Comparison of ENCODE assay signal across 8 cellular contexts in the genomic region with DNA sequence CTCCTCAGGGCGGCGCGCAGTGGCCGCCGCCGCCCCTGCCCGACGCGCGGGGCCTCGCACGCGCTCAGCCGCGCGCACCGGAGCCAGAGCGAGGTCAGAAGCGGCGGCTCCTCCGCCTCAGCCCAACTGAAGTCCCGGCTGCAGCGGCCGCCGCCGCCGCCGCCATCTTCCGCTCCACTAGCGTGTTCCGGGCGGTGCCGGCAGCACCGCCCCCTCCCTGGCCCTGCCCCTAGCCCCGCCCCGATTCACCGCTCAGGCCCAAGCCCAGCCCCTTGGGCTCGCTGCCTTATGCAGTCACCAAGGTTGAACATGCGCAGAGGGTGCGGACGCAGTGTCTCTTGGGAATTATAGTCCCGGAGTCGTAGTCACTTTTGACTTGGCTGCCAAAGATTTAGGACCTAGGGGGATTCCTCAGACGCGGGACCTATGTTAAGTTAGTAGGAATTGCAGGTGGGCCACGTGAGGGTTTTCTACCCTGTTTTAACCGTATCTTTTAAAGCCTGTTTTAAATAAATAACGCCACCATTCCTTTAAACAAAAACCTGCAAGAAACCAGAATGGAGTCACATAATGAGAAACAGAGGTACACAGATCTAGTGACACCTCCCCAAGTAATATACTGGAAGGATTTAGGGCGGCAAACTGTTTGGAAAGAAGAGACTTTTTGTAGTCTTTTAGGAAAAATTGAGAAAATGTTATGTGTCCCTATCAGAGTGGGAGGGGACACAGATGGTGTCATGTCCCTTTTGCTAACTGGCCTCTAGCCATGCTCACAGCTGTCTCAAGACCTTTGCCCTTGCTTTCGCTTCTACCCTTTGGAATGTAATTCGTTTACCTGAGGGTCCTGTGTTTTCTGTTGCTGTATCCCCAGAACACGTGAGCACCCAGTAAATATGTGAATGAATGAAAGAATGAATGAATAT.
DNase-seq lines count a peak whose midpoint lies in the region; ATAC-seq lines count a peak whose summit lies in the region.

A gene with protein sequence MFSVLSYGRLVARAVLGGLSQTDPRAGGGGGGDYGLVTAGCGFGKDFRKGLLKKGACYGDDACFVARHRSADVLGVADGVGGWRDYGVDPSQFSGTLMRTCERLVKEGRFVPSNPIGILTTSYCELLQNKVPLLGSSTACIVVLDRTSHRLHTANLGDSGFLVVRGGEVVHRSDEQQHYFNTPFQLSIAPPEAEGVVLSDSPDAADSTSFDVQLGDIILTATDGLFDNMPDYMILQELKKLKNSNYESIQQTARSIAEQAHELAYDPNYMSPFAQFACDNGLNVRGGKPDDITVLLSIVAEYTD (minus strand): TSS at position 182 of the 923 bp plus-strand sequence. CDS start 287 bp downstream, outside the sequence.

- H3K4me1 ChIP-seq in BLaER1 treated with 17β-estradiol and CSF1 and Interleukin-3, amounts not matched to agents 10 nM and 100 nM: peaks cover 49 to 80% (median 63%) of the 10 kb centered on the region in 10 experiments

- peak within 1 kb of the TSS; percentile 95 to 99 (median 98) for H3K9ac ChIP-seq in BLaER1 treated with 17β-estradiol and CSF1 and Interleukin-3, amounts not matched to agents 10 nM and 100 nM

- H4K20me1 ChIP-seq in BLaER1 treated with 17β-estradiol and CSF1 and Interleukin-3, amounts not matched to agents 10 nM and 100 nM: peaks cover 40 to 46% (median 44%) of the 10 kb centered on the region in 11 experiments

- DNase-seq in NCI-H748 (lab: John Stamatoyannopoulos, UW; ENCODE audit: unreplicated experiment): peak; percentile 95
- DNase-seq in activated CD4-positive, alpha-beta T cell treated with anti-CD3 and anti-CD28 coated beads, Interleukin-2, amount 50 U/mL, for 1 hour: peak; percentile 97
- peak; percentile 29 for DNase-seq in cortex of kidney (lab: John Stamatoyannopoulos, UW)
- DNase-seq in left kidney (ENCODE audit: low read depth, low spot score): peak; percentile 99
- DNase-seq in stimulated activated CD4-positive, alpha-beta T cell treated with anti-CD3 and anti-CD28 coated beads, Interleukin-1b, Interleukin-23, amount 100 ng/mL, for 48 hours: peak; percentile 97

- ATAC-seq in GM19351 (IDR thresholded peaks at IDR 0.05; ENCODE audit: unreplicated experiment): peak; percentile 83
- peak; percentile 83 for ATAC-seq in HG03521 (IDR thresholded peaks at IDR 0.05; ENCODE audit: unreplicated experiment)

- peak within 1 kb of the TSS; percentile 95 to 99 (median 96) for H3K27ac ChIP-seq in BLaER1 treated with 17β-estradiol and CSF1 and Interleukin-3, amounts not matched to agents 10 nM and 100 nM

- H3K27me3 ChIP-seq in BLaER1 treated with 17β-estradiol and CSF1 and Interleukin-3, amounts not matched to agents 10 nM and 100 nM: no peaks in the 10 kb centered on the region

- peaks cover 0 to 5% (median 0%) of the 10 kb centered on the region in 11 experiments; a peak in 2 of 22 replicates for H3K9me3 ChIP-seq in BLaER1 treated with 17β-estradiol and CSF1 and Interleukin-3, amounts not matched to agents 10 nM and 100 nM (replicated peaks in 1 of 11)

- H3K36me3 ChIP-seq in BLaER1 treated with 17β-estradiol and CSF1 and Interleukin-3, amounts not matched to agents 10 nM and 100 nM: peaks cover 0 to 29% (median 22%) of the 10 kb centered on the region in 11 experiments; a peak in 16 of 22 replicates

- H3K4me2 ChIP-seq in BLaER1 treated with 17β-estradiol and CSF1 and Interleukin-3, amounts not matched to agents 10 nM and 100 nM: peak within 1 kb of the TSS; percentile 78 to 97 (median 92)

- peak within 1 kb of the TSS; percentile 87 to 100 (median 98) for H3K4me3 ChIP-seq in BLaER1 treated with 17β-estradiol and CSF1 and Interleukin-3, amounts not matched to agents 10 nM and 100 nM

Comparison
In these comparisons a context has a peak if more than half of its experiments do, and no peak if none do; other contexts are left out.
1. Peak in every context shown above with its lines: DNase-seq, ATAC-seq, H3K4me3 ChIP-seq and H3K27ac ChIP-seq.
2. DNase-seq: peak in every context shown above with its lines; median percentile 99 in left kidney; 97 in activated CD4-positive, alpha-beta T cell treated with anti-CD3 and anti-CD28 coated beads, Interleukin-2, amount 50 U/mL, for 1 hour; 97 in stimulated activated CD4-positive, alpha-beta T cell treated with anti-CD3 and anti-CD28 coated beads, Interleukin-1b, Interleukin-23, amount 100 ng/mL, for 48 hours; 95 in NCI-H748; 29 in cortex of kidney.